In genomic region chr9:137900584-137901310, GRCh38 we compare ENCODE assay signal across 1 cellular context.
A peak's percentile ranks its signal among the peaks of the same experiment; 100 is the strongest.
TF ChIP-seq lines count a peak whose summit lies in the region.

No MANE protein-coding gene starts in this region.

TF ChIP-seq in GM12878, 131 proteins besides CTCF, POLR2A, EP300 and RAD21:
- TF ChIP-seq TCF7 (IDR thresholded peaks at IDR 0.05; ENCODE audit: borderline replicate concordance), result no peak
- no peak for TF ChIP-seq SP1 (IDR thresholded peaks at IDR 0.05; ENCODE audit: low read depth, low read length)
- TF ChIP-seq SIN3A (IDR thresholded peaks at IDR 0.05; ENCODE audit: low read depth, low read length), result no peak
- no peak for TF ChIP-seq REST (IDR thresholded peaks at IDR 0.05; ENCODE audit: low read depth, low read length)
- TF ChIP-seq YBX1 (IDR thresholded peaks at IDR 0.05), result no peak
- no peak for TF ChIP-seq STAT3 (IDR thresholded peaks at IDR 0.05; ENCODE audit: low read depth, low read length)
- TF ChIP-seq EZH2 (IDR thresholded peaks at IDR 0.05; ENCODE audit: borderline replicate concordance, control insufficient read depth, low read depth, low read length), result no peak
- no peak for TF ChIP-seq MTA2 (IDR thresholded peaks at IDR 0.05; ENCODE audit: low read depth)
- TF ChIP-seq MXI1 (IDR thresholded peaks at IDR 0.05; ENCODE audit: low read depth, low read length), result no peak
- no peak for TF ChIP-seq CEBPB (IDR thresholded peaks at IDR 0.05; ENCODE audit: borderline replicate concordance in 1 of 2, low read depth in 2 of 2, low read length in 2 of 2)
- TF ChIP-seq NR2F1 (conservative IDR thresholded peaks at IDR 0.05), result no peak
- TF ChIP-seq JUND (IDR thresholded peaks at IDR 0.05; ENCODE audit: low read depth, low read length), result no peak
- TF ChIP-seq HSF1 (IDR thresholded peaks at IDR 0.05; ENCODE audit: low read depth, low read length), result no peak
- 0 out of 2 replicates have a peak, but pooled peaks have one; percentile 55 for TF ChIP-seq SMARCA5 (IDR thresholded peaks at IDR 0.05)
- no peak for TF ChIP-seq CUX1 (IDR thresholded peaks at IDR 0.05; ENCODE audit: insufficient replicate concordance, low read depth, low read length)
- no peak for TF ChIP-seq ATF7 (IDR thresholded peaks at IDR 0.05; ENCODE audit: low read depth)
- TF ChIP-seq GATAD2B (conservative IDR thresholded peaks at IDR 0.05; ENCODE audit: low read depth), result no peak
- peak; percentile 52 for TF ChIP-seq NR2C2 (IDR thresholded peaks at IDR 0.05; ENCODE audit: borderline replicate concordance, control insufficient read depth, insufficient read length, low read depth)
